1 cellular context compared by ENCODE assay signal in genomic region chr6:156852858-156853216, GRCh38.
TF ChIP-seq lines count a peak whose summit lies in the region.

No MANE protein-coding gene starts in this region.

TF ChIP-seq in GM12878, 131 proteins besides CTCF, POLR2A, EP300 and RAD21 (continued from another document):
- TF ChIP-seq NKRF (conservative IDR thresholded peaks at IDR 0.05): no peak
